21 cellular contexts compared by ENCODE assay signal in genomic region chr2:240043279-240043990, GRCh38. TPM values are rescaled to one million over a fixed set of nuclear protein-coding genes. Genes with fewer than 3 reads are reported as not detected.
DNase-seq lines count a peak whose midpoint lies in the region; ATAC-seq and TF ChIP-seq lines count a peak whose summit lies in the region.
"Had no signal": no experiment of that assay in that cellular context is flagged by ENCODE, and none has a peak within 500 bp of the region (broad histone marks: within the 10 kb centered on the region; RNA-seq: fewer than 3 reads in every experiment).

No MANE protein-coding gene starts in this region.

- H3K27ac Mint-ChIP-seq in neural progenitor cell = no peak overlapping the region
- no peak overlapping the region for H3K27ac Mint-ChIP-seq in endothelial cell (ENCODE audit: unreplicated experiment)
- H3K27ac Mint-ChIP-seq: CD4-positive, alpha-beta memory T cell; GM23338; H9 had no signal

- 73 to 88% methylated on average over 2 to 17 of the region's 21 CpGs for WGBS in transverse colon (ENCODE audit: low coverage in 1 of 2), 2 donors

- H3K4me3 ChIP-seq in neural progenitor cell (no peak overlapping the region), transverse colon (no peak overlapping the region)
- H3K4me3 ChIP-seq: GM23338 had no signal

- no peak overlapping the region for H3K4me2 ChIP-seq in neural progenitor cell
- H3K4me2 ChIP-seq: GM23338 had no signal

- H3K36me3 Mint-ChIP-seq in neural progenitor cell (no peaks in the 10 kb centered on the region), endothelial cell (ENCODE audit: low read depth, unreplicated experiment) (no peaks in the 10 kb centered on the region)
- H3K36me3 Mint-ChIP-seq: CD4-positive, alpha-beta memory T cell had no signal

- TF ChIP-seq CTCF in neural progenitor cell (IDR thresholded peaks at IDR 0.05) (no peak), endothelial cell (IDR thresholded peaks at IDR 0.05; ENCODE audit: unreplicated experiment) (no peak), transverse colon (IDR thresholded peaks at IDR 0.05) (no peak)

- DNase-seq in NCI-H69 (lab: John Stamatoyannopoulos, UW) (peak; percentile 32), neural progenitor cell (ENCODE audit: low spot score) (no peak), endothelial cell (ENCODE audit: low spot score) (no peak), NOMO-1 (lab: John Stamatoyannopoulos, UW; ENCODE audit: unreplicated experiment in 2 of 2) (no peak), transverse colon (no peak)
- DNase-seq: C1 segment of cervical spinal cord; Calu3; CD4-positive, alpha-beta memory T cell; COR-L47; DMS53; DMS79 treated with DMSO at 0.1 percent for 48 hours; GF-D8; H9 had no signal

- H3K4me1 ChIP-seq in neural progenitor cell = no peaks in the 10 kb centered on the region
- no peaks in the 10 kb centered on the region for H3K4me1 ChIP-seq in transverse colon

- peaks cover 64% of the 10 kb centered on the region for H3K27me3 ChIP-seq in neural progenitor cell
- peaks cover 53% of the 10 kb centered on the region for H3K27me3 ChIP-seq in transverse colon

- no peak overlapping the region for H3K9ac ChIP-seq in neural progenitor cell

- H3K9me3 Mint-ChIP-seq in neural progenitor cell = no peaks in the 10 kb centered on the region
- no peaks in the 10 kb centered on the region for H3K9me3 Mint-ChIP-seq in endothelial cell (ENCODE audit: unreplicated experiment)
- H3K9me3 Mint-ChIP-seq: CD4-positive, alpha-beta memory T cell; GM23338; H9 had no signal

- no peaks in the 10 kb centered on the region for H4K20me1 ChIP-seq in neural progenitor cell (ENCODE audit: low read depth)

- H3K4me3 Mint-ChIP-seq in neural progenitor cell (peak overlapping the region; percentile 40), endothelial cell (ENCODE audit: unreplicated experiment) (no peak overlapping the region)
- H3K4me3 Mint-ChIP-seq: CD4-positive, alpha-beta memory T cell; GM23338; H9 had no signal

- no peaks in the 10 kb centered on the region for H3K36me3 ChIP-seq in neural progenitor cell
- H3K36me3 ChIP-seq in transverse colon = no peaks in the 10 kb centered on the region

- in situ Hi-C loops in transverse colon (cut with MboI; ENCODE audit: low pct_ligation_motif_present in 1 of 4, low pct_unique_long_range_greater_than_20kb in 1 of 4, low sequenced_read_pairs in 3 of 4) = no loop called here

- no peak overlapping the region for H2AFZ ChIP-seq in neural progenitor cell (replicated peaks)
- H2AFZ ChIP-seq: GM23338 had no signal

- TF ChIP-seq EP300 in transverse colon (IDR thresholded peaks at IDR 0.05; ENCODE audit: low read depth) = no peak

- no peaks in the 10 kb centered on the region for H3K4me1 Mint-ChIP-seq in neural progenitor cell
- no peaks in the 10 kb centered on the region for H3K4me1 Mint-ChIP-seq in endothelial cell (ENCODE audit: unreplicated experiment)
- H3K4me1 Mint-ChIP-seq: CD4-positive, alpha-beta memory T cell; GM23338; H9 had no signal

- H3K79me2 ChIP-seq in neural progenitor cell (ENCODE audit: low read depth) = no peaks in the 10 kb centered on the region

- H3F3A ChIP-seq in neural progenitor cell (ENCODE audit: low read depth) = no peaks in the 10 kb centered on the region

- H3K27ac ChIP-seq in neural progenitor cell (no peak overlapping the region), transverse colon (no peak overlapping the region)

- H3K27me3 Mint-ChIP-seq in neural progenitor cell (ENCODE audit: insufficient read depth, low read depth) = peaks cover 16% of the 10 kb centered on the region
- peaks cover 3% of the 10 kb centered on the region for H3K27me3 Mint-ChIP-seq in endothelial cell (ENCODE audit: unreplicated experiment)

- peak; percentile 86 for ATAC-seq in esophagus mucosa
- ATAC-seq: GM23338, HCT116 had no signal

- TF ChIP-seq POLR2A in transverse colon (IDR thresholded peaks at IDR 0.05) = no peak

- intact Hi-C loops in transverse colon (cut with DNase I; ENCODE audit: low total_unique reads) = no loop called here

- H3K9me3 ChIP-seq in neural progenitor cell (ENCODE audit: low read depth) (no peaks in the 10 kb centered on the region), transverse colon (no peaks in the 10 kb centered on the region)

RNA-seq across cellular contexts. Expression of gene OR6B3, which starts 9.9 kb away (rescaled TPM):
- total RNA-seq in esophagus mucosa (not detected), neural progenitor cell (ENCODE audit: low replicate concordance) (not detected in 2 replicates), endothelial cell (ENCODE audit: unreplicated experiment) (not detected), transverse colon (not detected)
- total RNA-seq: A172; A673; Calu3; CD4-positive, alpha-beta memory T cell; Daoy; G401; GM23338; H4; H9 had no signal

RNA-seq across cellular contexts. Expression of gene OR6B2, which starts 13.2 kb away (rescaled TPM):
- not detected for total RNA-seq in esophagus mucosa
- total RNA-seq in neural progenitor cell (ENCODE audit: low replicate concordance) = not detected in 2 replicates
- total RNA-seq in endothelial cell (ENCODE audit: unreplicated experiment) = 0.23 TPM
- total RNA-seq in transverse colon = not detected
- total RNA-seq: A172; A673; Calu3; CD4-positive, alpha-beta memory T cell; Daoy; G401; GM23338; H4; H9 had no signal

RNA-seq across cellular contexts. Expression of gene NDUFA10, which starts 18.3 kb away (rescaled TPM):
- total RNA-seq in esophagus mucosa = 131 TPM
- 64.1 and 86.4 TPM in 2 replicates for total RNA-seq in neural progenitor cell (ENCODE audit: low replicate concordance)
- total RNA-seq in endothelial cell (ENCODE audit: unreplicated experiment) = 131 TPM
- total RNA-seq in transverse colon = 100 to 1,000 TPM in 3 of 4 donors, 10 to 100 TPM in 1; 86.8 to 227 (median 157) TPM
